ENCODE assay signal across 8 cellular contexts in the genomic region with DNA sequence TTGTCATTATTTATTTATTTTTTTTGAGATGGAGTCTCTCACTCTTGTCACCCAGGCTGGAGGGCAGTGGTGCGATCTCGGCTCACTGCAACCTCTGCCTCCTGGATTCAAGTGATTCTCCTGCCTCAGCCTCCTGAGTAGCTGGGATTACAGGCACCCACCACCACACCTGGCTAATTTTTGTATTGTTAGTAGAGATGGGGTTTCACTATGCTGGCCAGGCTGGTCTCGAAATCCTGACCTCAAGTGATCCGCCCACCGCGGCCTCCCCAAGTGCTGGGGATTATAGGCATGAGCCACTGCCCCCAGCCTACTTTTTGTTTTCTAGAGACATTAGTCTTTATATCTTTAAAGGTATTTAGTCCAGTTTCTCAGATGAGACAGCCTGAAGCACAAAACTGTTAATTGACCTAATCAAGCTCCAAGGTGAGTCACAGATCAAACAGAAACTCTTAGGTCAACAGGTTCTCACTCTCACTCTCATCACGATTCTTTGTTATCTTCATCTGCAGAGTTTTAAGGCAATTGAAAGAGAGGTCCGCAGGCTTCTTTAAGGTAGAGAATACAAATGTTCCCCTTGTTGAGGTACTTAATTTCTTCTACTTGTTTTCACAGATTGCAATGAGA. TPM values are rescaled to one million over a fixed set of nuclear protein-coding genes. Genes with fewer than 3 reads are reported as not detected.
DNase-seq lines count a peak whose midpoint lies in the region; ATAC-seq, FAIRE-seq and TF ChIP-seq lines count a peak whose summit lies in the region.
"Not testable (repeated sequence)": the region's sequence is repeated elsewhere in the genome, so short reads cannot be mapped to it uniquely, and the experiment has no call there.

No MANE protein-coding gene starts in this region.

- H4K5ac ChIP-seq in mesendoderm (ENCODE audit: low read length) = not testable (repeated sequence)

- H3K4me3 Mint-ChIP-seq in activated T-cell treated with anti-CD3 and anti-CD28 coated beads, Interleukin-2, amount 50 U/mL, for 4 hours = peak overlapping the region; percentile 28
- H3K4me3 Mint-ChIP-seq in astrocyte (ENCODE audit: unreplicated experiment) = not testable (repeated sequence)

- CTCF ChIA-PET in HEK293 (lab: Yijun Ruan, JAX) = interaction anchor here (0.6 kb wide), 1 partner anchor 9 kb away, joined by 3 read pairs; no protein-coding TSS in a partner anchor
- CTCF ChIA-PET in OCI-LY7 (lab: Charles Lee; ENCODE audit: unreplicated experiment) = not testable (repeated sequence)

- H3K9me2 ChIP-seq in OCI-LY7 (ENCODE audit: insufficient read depth, low read length) = not testable (repeated sequence)

- H3K23ac ChIP-seq in mesendoderm (ENCODE audit: low read length) = not testable (repeated sequence)

- H4K20me1 ChIP-seq in OCI-LY7 (ENCODE audit: insufficient read depth, low read length) = peaks cover 15% of the 10 kb centered on the region
- peaks cover 98% of the 10 kb centered on the region for H4K20me1 ChIP-seq in astrocyte (ENCODE audit: insufficient read depth, low read length)

- not testable (repeated sequence) for TF ChIP-seq POLR2A in sigmoid colon (IDR thresholded peaks at IDR 0.05)

- TF ChIP-seq CTCF in 22Rv1 (IDR thresholded peaks at IDR 0.05); HEK293 (tag by site-specific recombination; IDR thresholded peaks at IDR 0.05); OCI-LY7 (conservative IDR thresholded peaks at IDR 0.05; ENCODE audit: low read length); astrocyte (IDR thresholded peaks at IDR 0.05; ENCODE audit: insufficient read depth, low read depth, low read length); sigmoid colon (IDR thresholded peaks at IDR 0.05): not testable (repeated sequence)

- not testable (repeated sequence) for TF ChIP-seq EP300 in sigmoid colon (IDR thresholded peaks at IDR 0.05)

- not testable (repeated sequence) for ATAC-seq in activated T-cell treated with anti-CD3 and anti-CD28 coated beads, Interleukin-2, amount 50 U/mL, for 4 hours
- ATAC-seq in esophagus mucosa = peak; percentile 55

- not testable (repeated sequence) for H3K56ac ChIP-seq in mesendoderm (ENCODE audit: low read length)

- H3K27me3 ChIP-seq in astrocyte (ENCODE audit: insufficient read depth, low read length); mesendoderm (ENCODE audit: insufficient read depth, low read length, poor library complexity); sigmoid colon: not testable (repeated sequence)

- not testable (repeated sequence) for H3K27me3 Mint-ChIP-seq in activated T-cell treated with anti-CD3 and anti-CD28 coated beads, Interleukin-2, amount 50 U/mL, for 4 hours (ENCODE audit: low read depth); astrocyte (ENCODE audit: low read depth, unreplicated experiment)

- intact Hi-C loops in OCI-LY7 (cut with micrococcal nuclease; ENCODE audit: unreplicated experiment) = not testable (repeated sequence)
- intact Hi-C loops in sigmoid colon (cut with DNase I) = loop anchor here (2.0 kb wide), 1 partner anchor 14 kb away; no protein-coding TSS in a partner anchor

- not testable (repeated sequence) for H2AFZ ChIP-seq in OCI-LY7 (ENCODE audit: low read length); astrocyte (ENCODE audit: low read depth, low read length)

- not testable (repeated sequence) for H3K9me3 ChIP-seq in HEK293 (ENCODE audit: control insufficient read depth, insufficient read depth, low read depth, low read length); OCI-LY7 (ENCODE audit: low read length); astrocyte (ENCODE audit: insufficient read depth, low read depth, low read length); sigmoid colon

- peaks cover 83% of the 10 kb centered on the region for H3K79me2 ChIP-seq in OCI-LY7 (ENCODE audit: insufficient read depth, low read depth, low read length)
- peaks cover 100% of the 10 kb centered on the region for H3K79me2 ChIP-seq in astrocyte (ENCODE audit: insufficient read depth, low read length)
- H3K79me2 ChIP-seq in mesendoderm (ENCODE audit: control insufficient read depth, insufficient read depth, low read length) = peaks cover 32% of the 10 kb centered on the region

- not testable (repeated sequence) for H3K18ac ChIP-seq in mesendoderm (ENCODE audit: low read length)

- H3K4me1 ChIP-seq in HEK293 (ENCODE audit: control insufficient read depth, insufficient read depth, low read length) = peaks cover 16% of the 10 kb centered on the region; the same call in 1 of the 2 replicates
- H3K4me1 ChIP-seq in OCI-LY7 (ENCODE audit: insufficient read depth, low read length, poor library complexity, severe bottlenecking) = peaks cover 49% of the 10 kb centered on the region
- H3K4me1 ChIP-seq in astrocyte (ENCODE audit: insufficient read depth, low read length) = peaks cover 20% of the 10 kb centered on the region
- H3K4me1 ChIP-seq in mesendoderm (ENCODE audit: control insufficient read depth, low read depth, low read length) = not testable (repeated sequence)
- peaks cover 0 to 78% (median 72%) of the 10 kb centered on the region in 4 donors for H3K4me1 ChIP-seq in sigmoid colon

- H3K4me2 ChIP-seq in OCI-LY7 (ENCODE audit: low read length) = peak overlapping the region; percentile 72; the same call in 1 of the 2 replicates
- not testable (repeated sequence) for H3K4me2 ChIP-seq in astrocyte (ENCODE audit: low read length); mesendoderm (ENCODE audit: low read length)

- not testable (repeated sequence) for H3K4ac ChIP-seq in mesendoderm (ENCODE audit: low read depth, low read length)

- H3K79me1 ChIP-seq in mesendoderm (ENCODE audit: low read length) = peaks cover 18% of the 10 kb centered on the region

- not testable (repeated sequence) for DNase-seq in OCI-LY7 (ENCODE audit: low spot score); activated T-cell treated with anti-CD3 and anti-CD28 coated beads, Interleukin-2, amount 50 U/mL, for 4 hours; astrocyte (ENCODE audit: low read depth); sigmoid colon
- peak; percentile 29 for DNase-seq in mesendoderm

- peaks cover 23% of the 10 kb centered on the region for H3K36me3 Mint-ChIP-seq in activated T-cell treated with anti-CD3 and anti-CD28 coated beads, Interleukin-2, amount 50 U/mL, for 4 hours (ENCODE audit: insufficient read depth)
- peaks cover 19% of the 10 kb centered on the region for H3K36me3 Mint-ChIP-seq in astrocyte (ENCODE audit: low read depth, unreplicated experiment)

- not testable (repeated sequence) for H4K8ac ChIP-seq in mesendoderm (ENCODE audit: low read depth, low read length)

- H2BK15ac ChIP-seq in mesendoderm (replicated peaks; ENCODE audit: low read depth) = not testable (repeated sequence)

- H3K4me1 Mint-ChIP-seq in activated T-cell treated with anti-CD3 and anti-CD28 coated beads, Interleukin-2, amount 50 U/mL, for 4 hours (ENCODE audit: low read depth) = peaks cover 90% of the 10 kb centered on the region
- peaks cover 40% of the 10 kb centered on the region for H3K4me1 Mint-ChIP-seq in astrocyte (ENCODE audit: low read depth, unreplicated experiment)

- H3K36me3 ChIP-seq in HEK293 (ENCODE audit: control insufficient read depth in 2 of 2, insufficient read depth in 1 of 2, low read length in 2 of 2) = peaks cover 6 to 26% of the 10 kb centered on the region in 2 experiments
- H3K36me3 ChIP-seq in OCI-LY7 (ENCODE audit: insufficient read depth, low read length) = peaks cover 83% of the 10 kb centered on the region
- H3K36me3 ChIP-seq in astrocyte (ENCODE audit: insufficient read depth, low read length) = peaks cover 22% of the 10 kb centered on the region
- H3K36me3 ChIP-seq in mesendoderm (ENCODE audit: control insufficient read depth, insufficient read depth, low read length) = not testable (repeated sequence)
- H3K36me3 ChIP-seq in sigmoid colon = peaks cover 0 to 16% (median 1%) of the 10 kb centered on the region in 4 donors

- H2BK5ac ChIP-seq in mesendoderm (ENCODE audit: low read length) = not testable (repeated sequence)

- FAIRE-seq in astrocyte (lab: Jason Lieb, UNC) = not testable (repeated sequence)

- H3K27ac ChIP-seq in 22Rv1 (peak overlapping the region; percentile 82), sigmoid colon (peak overlapping the region; percentile 91 to 95 (median 94))
- H3K27ac ChIP-seq in HEK293 (ENCODE audit: extremely low read depth, low read depth, low read length); OCI-LY7 (ENCODE audit: low read depth, low read length, poor library complexity, severe bottlenecking); astrocyte (ENCODE audit: low read depth, low read length); mesendoderm (ENCODE audit: low read depth, low read length): not testable (repeated sequence)

- not testable (repeated sequence) for BruUV-seq in OCI-LY7 (replicated peaks; lab: Mats Ljungman, UMichigan)

- H3K4me3 ChIP-seq in HEK293 (ENCODE audit: low read depth, low read length); OCI-LY7 (ENCODE audit: low read depth, low read length, poor library complexity, severe bottlenecking); astrocyte (ENCODE audit: insufficient read depth, low read depth, low read length); mesendoderm (ENCODE audit: low read length); sigmoid colon: not testable (repeated sequence)

- not testable (repeated sequence) for H2AK5ac ChIP-seq in mesendoderm (ENCODE audit: low read length)

- not testable (repeated sequence) for H2BK120ac ChIP-seq in mesendoderm (ENCODE audit: low read depth, low read length)

- peak overlapping the region; percentile 41 for H3K27ac Mint-ChIP-seq in astrocyte (ENCODE audit: unreplicated experiment)

- not testable (repeated sequence) for H3K9ac ChIP-seq in astrocyte (ENCODE audit: low read length); mesendoderm (ENCODE audit: low read length)

- POLR2A ChIA-PET in HEK293 (lab: Yijun Ruan, JAX) (interaction anchor here (0.6 kb wide), 2 partner anchors 29 to 1630 kb away, joined by 4 to 5 read pairs; no protein-coding TSS in a partner anchor), OCI-LY7 (lab: Charles Lee) (interaction anchor here (1.6 kb wide), 1 partner anchor 10 kb away, joined by 5 read pairs; no protein-coding TSS in a partner anchor)

- WGBS in mesendoderm (ENCODE audit: extremely low coverage, insufficient coverage, low lambda C conversion rate) = no CpG with 5 or more reads among the region's 8 CpGs
- WGBS in sigmoid colon, 2 donors = 83 to 90% methylated on average over 8 of the region's 8 CpGs

- H3K9me3 Mint-ChIP-seq in activated T-cell treated with anti-CD3 and anti-CD28 coated beads, Interleukin-2, amount 50 U/mL, for 4 hours; astrocyte (ENCODE audit: unreplicated experiment): not testable (repeated sequence)

RNA-seq across cellular contexts. Expression of a gene that starts 6.1 kb away (rescaled TPM):
- 33.0 and 62.5 TPM in 2 replicates for total RNA-seq in OCI-LY7 (2014; rRNA removed; shearing (Covaris generic))
- total RNA-seq in OCI-LY7 (2022) (38.3 and 44.0 TPM in 2 replicates), astrocyte (56.5 and 57.6 TPM in 2 replicates), esophagus mucosa (3.6 TPM), sigmoid colon (10 to 100 TPM; 20.3 to 32.3 (median 24.4) TPM)
- total RNA-seq in activated T-cell treated with anti-CD3 and anti-CD28 coated beads, Interleukin-2, amount 50 U/mL, for 4 hours = 10 to 100 TPM; 29.0 to 37.5 (median 35.1) TPM
- 20.0 TPM for polyA plus RNA-seq in mesendoderm (2013, experiment 1 of 2)
- 20.5 TPM for polyA plus RNA-seq in mesendoderm (2013, experiment 2 of 2)
- 10 to 100 TPM; 14.6 to 22.7 (median 21.0) TPM for polyA plus RNA-seq in sigmoid colon
